Comparison of ENCODE assay signal across 18 cellular contexts in genomic region chr5:170641589-170642031, GRCh38.
DNase-seq lines count a peak whose midpoint lies in the region; ATAC-seq, FAIRE-seq and TF ChIP-seq lines count a peak whose summit lies in the region.
"Had no signal": no experiment of that assay in that cellular context is flagged by ENCODE, and none has a peak within 500 bp of the region (broad histone marks: within the 10 kb centered on the region; RNA-seq: fewer than 3 reads in every experiment).

No MANE protein-coding gene starts in this region.

- FAIRE-seq in kidney (lab: Jason Lieb, UNC), result no peak
- FAIRE-seq: A549, D721Med, G401.6, GM12891, H54 had no signal

- H3K4me1 ChIP-seq in kidney (ENCODE audit: control insufficient read depth in 1 of 2, insufficient read depth in 1 of 2, low read depth in 1 of 2, low read length in 2 of 2), result no peaks in the 10 kb centered on the region
- no peaks in the 10 kb centered on the region for H3K4me1 ChIP-seq in osteoblast (ENCODE audit: insufficient read depth, low read length)
- H3K4me1 ChIP-seq: A549, Caco-2 had no signal

- no peak overlapping the region for H3K9ac ChIP-seq in kidney (ENCODE audit: low read length in 2 of 2)

- H3K4me2 ChIP-seq in osteoblast (ENCODE audit: insufficient read depth, low read length), result no peak overlapping the region
- H3K4me2 ChIP-seq: A549, GM23338 had no signal

- H3K79me2 ChIP-seq in osteoblast (ENCODE audit: insufficient read depth, low read length), result no peaks in the 10 kb centered on the region

- H3K36me3 ChIP-seq in kidney (ENCODE audit: control insufficient read depth in 1 of 2, insufficient read depth in 2 of 2, low read length in 2 of 2) (no peaks in the 10 kb centered on the region), osteoblast (ENCODE audit: insufficient read depth, low read length) (no peaks in the 10 kb centered on the region)

- H2AFZ ChIP-seq in osteoblast (ENCODE audit: low read length), result no peak overlapping the region
- H2AFZ ChIP-seq: GM23338 had no signal

- H3K36me3 Mint-ChIP-seq in natural killer cell, result no peaks in the 10 kb centered on the region

- intact Hi-C loops in cardiac septum (cut with DNase I), result loop anchor here (5.0 kb wide), 1 partner anchor 101 kb away; no protein-coding TSS in a partner anchor
- intact Hi-C loops in left cardiac atrium (cut with DNase I), result no loop called here
- intact Hi-C loops in kidney (cut with DNase I), result no loop called here
- intact Hi-C loops in natural killer cell (cut with micrococcal nuclease), result no loop called here

- H3K9me3 ChIP-seq in kidney (ENCODE audit: control insufficient read depth in 1 of 2, low read length in 2 of 2) (no peaks in the 10 kb centered on the region), osteoblast (ENCODE audit: low read depth, low read length) (no peaks in the 10 kb centered on the region)
- H3K9me3 ChIP-seq: A549, Caco-2 had no signal

- DNase-seq in cardiac septum (ENCODE audit: low spot score) (peak; percentile 59), left cardiac atrium (no peak), kidney (peak; percentile 49), osteoblast (ENCODE audit: insufficient read length, low spot score, missing footprints) (peak; percentile 73), hippocampal formation (lab: John Stamatoyannopoulos, UW) (no peak), natural killer cell (no peak)
- DNase-seq: AML-193; CD4-positive, alpha-beta T cell; HCEC 1CT had no signal

- H4K20me1 ChIP-seq in osteoblast (ENCODE audit: insufficient read depth, low read length), result no peaks in the 10 kb centered on the region

- peaks cover 0 to 6% of the 10 kb centered on the region in 2 donors for H3K4me1 Mint-ChIP-seq in natural killer cell

- no peak for ATAC-seq in left cardiac atrium
- no peak for ATAC-seq in GM19023 (IDR thresholded peaks at IDR 0.05; ENCODE audit: unreplicated experiment)
- ATAC-seq in natural killer cell, result no peak
- ATAC-seq: A549, GM23338 had no signal

- H3K27ac ChIP-seq in kidney (ENCODE audit: low read depth in 2 of 2, low read length in 2 of 2) (no peak overlapping the region), osteoblast (ENCODE audit: low read depth, low read length) (no peak overlapping the region)
- H3K27ac ChIP-seq: A549, C4-2B had no signal

- H3K27ac Mint-ChIP-seq in natural killer cell, result no peak overlapping the region
- H3K27ac Mint-ChIP-seq: CD4-positive, alpha-beta T cell; GM23338 had no signal

- no peak overlapping the region for H3K4me3 Mint-ChIP-seq in natural killer cell
- H3K4me3 Mint-ChIP-seq: CD4-positive, alpha-beta T cell; GM23338 had no signal

- H3K27me3 ChIP-seq in osteoblast (ENCODE audit: insufficient read depth, low read length), result peaks cover 9% of the 10 kb centered on the region

- H3K4me3 ChIP-seq in kidney (ENCODE audit: low read length in 2 of 2) (no peak overlapping the region), osteoblast (ENCODE audit: insufficient read depth, low read length) (no peak overlapping the region)
- H3K4me3 ChIP-seq: A549, GM23338 had no signal

- no peak for TF ChIP-seq CTCF in kidney (IDR thresholded peaks at IDR 0.05; ENCODE audit: borderline replicate concordance, extremely low read depth, insufficient read depth)
- TF ChIP-seq CTCF in osteoblast (IDR thresholded peaks at IDR 0.05; ENCODE audit: extremely low read depth, low read depth, low read length), result no peak
- no peak for TF ChIP-seq CTCF in natural killer cell (IDR thresholded peaks at IDR 0.05)

- H3K9me3 Mint-ChIP-seq in natural killer cell, result no peaks in the 10 kb centered on the region
- H3K9me3 Mint-ChIP-seq: CD4-positive, alpha-beta T cell; GM23338 had no signal

- peaks cover 16 to 27% of the 10 kb centered on the region in 2 donors for H3K27me3 Mint-ChIP-seq in natural killer cell (ENCODE audit: low read depth in 2 of 2)

Comparison
In these comparisons a context has a peak if more than half of its experiments do, and no peak if none do; other contexts are left out.
1. DNase-seq: peak in cardiac septum (single experiment), kidney (single experiment) and osteoblast (single experiment); none in left cardiac atrium (single experiment), hippocampal formation (0 of 2) and natural killer cell (single experiment).